ENCODE assay signal across 13 cellular contexts in genomic region chr3:10365316-10365715, GRCh38. TPM values are rescaled to one million over a fixed set of nuclear protein-coding genes. Genes with fewer than 3 reads are reported as not detected.
DNase-seq lines count a peak whose midpoint lies in the region; ATAC-seq, FAIRE-seq and TF ChIP-seq lines count a peak whose summit lies in the region.
"Had no signal": no experiment of that assay in that cellular context is flagged by ENCODE, and none has a peak within 500 bp of the region (broad histone marks: within the 10 kb centered on the region; RNA-seq: fewer than 3 reads in every experiment).

No MANE protein-coding gene starts in this region.

- H3K4me3 Mint-ChIP-seq in brain = peak overlapping the region in 1 of 5 experiments; percentile 3
- H3K4me3 Mint-ChIP-seq in activated T-cell treated with anti-CD3 and anti-CD28 coated beads, Interleukin-2, amount 50 U/mL, for 72 hours = no peak overlapping the region

- ATAC-seq in Right ventricle myocardium superior (ENCODE audit: poor library complexity) (no peak), left ventricle myocardium superior (no peak), HG02885 (IDR thresholded peaks at IDR 0.05; ENCODE audit: poor library complexity, unreplicated experiment) (no peak), HG02981 (IDR thresholded peaks at IDR 0.05; ENCODE audit: unreplicated experiment) (no peak)
- no peak for ATAC-seq in activated T-cell treated with anti-CD3 and anti-CD28 coated beads, Interleukin-2, amount 50 U/mL, for 72 hours (replicated peaks in 1 of 2)

- H3K9me3 Mint-ChIP-seq in brain = peaks cover 3 to 14% (median 5%) of the 10 kb centered on the region in 5 experiments
- peaks cover 4 to 10% of the 10 kb centered on the region in 2 donors for H3K9me3 Mint-ChIP-seq in activated T-cell treated with anti-CD3 and anti-CD28 coated beads, Interleukin-2, amount 50 U/mL, for 72 hours

- TF ChIP-seq CTCF in brain (conservative IDR thresholded peaks at IDR 0.05) = no peak

- peak; percentile 97 for FAIRE-seq in HTR-8/SVneo (lab: Jason Lieb, UNC)
- FAIRE-seq: G401.6, H54 had no signal

- peak overlapping the region in 3 of 5 experiments; percentile 4 to 63 (median 7) for H3K27ac Mint-ChIP-seq in brain
- H3K27ac Mint-ChIP-seq in activated T-cell treated with anti-CD3 and anti-CD28 coated beads, Interleukin-2, amount 50 U/mL, for 72 hours = no peak overlapping the region

- H3K4me1 Mint-ChIP-seq in brain = peaks cover 20% of the 10 kb centered on the region
- peaks cover 61% of the 10 kb centered on the region for H3K4me1 Mint-ChIP-seq in activated T-cell treated with anti-CD3 and anti-CD28 coated beads, Interleukin-2, amount 50 U/mL, for 72 hours (ENCODE audit: low read depth)

- peak; percentile 15 for DNase-seq in Right ventricle myocardium superior
- DNase-seq in left ventricle myocardium superior = no peak
- no peak for DNase-seq in HTR-8/SVneo (ENCODE audit: insufficient read length, low spot score)
- DNase-seq in posterior vena cava (ENCODE audit: low spot score) = peak; percentile 72
- DNase-seq in activated T-cell treated with anti-CD3 and anti-CD28 coated beads, Interleukin-2, amount 50 U/mL, for 72 hours = no peak
- DNase-seq: CD4-positive, alpha-beta memory T cell; DMS153; DMS79 treated with DMSO at 0.1 percent for 48 hours had no signal

- intact Hi-C loops in Right ventricle myocardium superior (cut with DNase I) = no loop called here
- intact Hi-C loops in left ventricle myocardium superior (cut with micrococcal nuclease) = no loop called here
- intact Hi-C loops in posterior vena cava (cut with DNase I) = no loop called here

- peaks cover 41% of the 10 kb centered on the region for H3K36me3 Mint-ChIP-seq in brain
- H3K36me3 Mint-ChIP-seq in activated T-cell treated with anti-CD3 and anti-CD28 coated beads, Interleukin-2, amount 50 U/mL, for 72 hours (ENCODE audit: insufficient read depth in 2 of 2) = peaks cover 1 to 2% of the 10 kb centered on the region in 2 donors

- H3K27me3 Mint-ChIP-seq in brain = no peaks in the 10 kb centered on the region
- peaks cover 38% of the 10 kb centered on the region for H3K27me3 Mint-ChIP-seq in activated T-cell treated with anti-CD3 and anti-CD28 coated beads, Interleukin-2, amount 50 U/mL, for 72 hours (ENCODE audit: low read depth)

RNA-seq across cellular contexts. Expression of gene SEC13, which starts 44.4 kb away (rescaled TPM):
- total RNA-seq in Right ventricle myocardium superior (50.2 TPM), left ventricle myocardium superior (54.9 TPM), posterior vena cava (10 to 100 TPM; 85.9 to 86.3 TPM)
- polyA plus RNA-seq in brain (ENCODE audit: insufficient read depth, low read depth, low replicate concordance) = 107 TPM
- 10 to 100 TPM; 84.0 to 88.5 TPM for total RNA-seq in activated T-cell treated with anti-CD3 and anti-CD28 coated beads, Interleukin-2, amount 50 U/mL, for 72 hours

Comparison
In these comparisons a context has a peak if more than half of its experiments do, and no peak if none do; other contexts are left out.
1. DNase-seq: peak in Right ventricle myocardium superior (single experiment) and posterior vena cava (single experiment); none in left ventricle myocardium superior (single experiment), HTR-8/SVneo (single experiment) and activated T-cell treated with anti-CD3 and anti-CD28 coated beads, Interleukin-2, amount 50 U/mL, for 72 hours (0 of 2).